Comparison of ENCODE assay signal across 16 cellular contexts in the genomic region with DNA sequence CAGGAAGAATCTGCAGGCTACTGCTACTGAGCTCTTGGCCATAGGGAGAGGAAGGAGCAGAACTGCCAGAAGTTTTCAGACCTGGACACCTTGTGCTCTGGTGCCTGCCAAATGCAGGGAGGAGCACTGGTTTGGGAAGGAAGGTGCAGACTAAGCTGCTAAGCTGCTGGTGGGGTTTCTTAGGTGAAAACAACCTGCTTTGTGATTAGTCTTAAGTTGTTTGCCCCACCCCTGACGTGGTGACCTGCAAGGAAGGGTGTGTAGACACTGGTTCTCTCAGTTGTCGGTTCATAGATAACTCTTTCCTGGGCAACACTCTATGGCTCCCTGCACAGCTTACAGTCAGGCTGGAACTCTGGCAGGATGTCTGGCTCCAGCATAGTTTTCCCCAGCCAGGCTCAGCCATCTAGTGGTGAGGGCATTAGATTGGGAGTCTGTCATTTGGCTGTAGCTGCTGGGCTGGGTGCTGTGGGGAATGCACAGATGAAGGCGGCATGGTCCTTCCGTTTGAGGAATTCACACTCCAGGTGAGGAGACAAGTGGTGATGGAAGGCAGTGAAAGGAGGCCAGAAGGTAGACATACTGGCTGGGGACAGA. TPM values are rescaled to one million over a fixed set of nuclear protein-coding genes. Genes with fewer than 3 reads are reported as not detected.
A peak's percentile ranks its signal among the peaks of the same experiment; 100 is the strongest.
DNase-seq lines count a peak whose midpoint lies in the region; ATAC-seq, FAIRE-seq and TF ChIP-seq lines count a peak whose summit lies in the region.
"Had no signal": no experiment of that assay in that cellular context is flagged by ENCODE, and none has a peak within 500 bp of the region (broad histone marks: within the 10 kb centered on the region; RNA-seq: fewer than 3 reads in every experiment).

No MANE protein-coding gene starts in this region.

- FAIRE-seq in RCC 7860 (lab: Jason Lieb, UNC), result no peak
- FAIRE-seq: A204.1, GM12878, GM19239 had no signal

- TF ChIP-seq CTCF in PC-3 (conservative IDR thresholded peaks at IDR 0.05; ENCODE audit: low read depth, low read length) (peak; percentile 60), osteoblast (IDR thresholded peaks at IDR 0.05; ENCODE audit: extremely low read depth, low read depth, low read length) (peak; percentile 43)

- ATAC-seq in PC-3, result peak; percentile 45
- peak; percentile 51 for ATAC-seq in esophagus mucosa
- ATAC-seq: GM12878, natural killer cell, upper lobe of right lung had no signal

- H2AFZ ChIP-seq in PC-3 (ENCODE audit: low read length), result no peak overlapping the region
- H2AFZ ChIP-seq in osteoblast (ENCODE audit: low read length), result no peak overlapping the region
- H2AFZ ChIP-seq: GM23248 had no signal

- H3K4me1 ChIP-seq in PC-3 (ENCODE audit: insufficient read depth, low read length) (peaks cover 22% of the 10 kb centered on the region), osteoblast (ENCODE audit: insufficient read depth, low read length) (peaks cover 8% of the 10 kb centered on the region)

- POLR2A ChIA-PET in PC-3 (lab: Charles Lee; ENCODE audit: unreplicated experiment), result no interaction called here

- H3K4me3 ChIP-seq in PC-3 (ENCODE audit: low read length) (no peak overlapping the region), osteoblast (ENCODE audit: insufficient read depth, low read length) (no peak overlapping the region)
- H3K4me3 ChIP-seq: GM12878, GM23248, upper lobe of right lung had no signal

- intact Hi-C loops in PC-3 (cut with micrococcal nuclease), result loop anchor here (5.0 kb wide), 1 partner anchor 157 kb away; no protein-coding TSS in a partner anchor

- no peaks in the 10 kb centered on the region for H3K36me3 ChIP-seq in PC-3 (ENCODE audit: low read depth, low read length)
- no peaks in the 10 kb centered on the region for H3K36me3 ChIP-seq in osteoblast (ENCODE audit: insufficient read depth, low read length)
- H3K36me3 ChIP-seq: upper lobe of right lung had no signal

- H3K9me3 ChIP-seq in PC-3 (ENCODE audit: low read length) (no peaks in the 10 kb centered on the region), osteoblast (ENCODE audit: low read depth, low read length) (no peaks in the 10 kb centered on the region)
- H3K9me3 ChIP-seq: upper lobe of right lung had no signal

- no TSS peak for BruUV-seq in PC-3 (replicated peaks; lab: Mats Ljungman, UMichigan)

- no peaks in the 10 kb centered on the region for H3F3A ChIP-seq in PC-3 (ENCODE audit: low read length, unreplicated experiment)

- H3K27ac ChIP-seq in PC-3 (ENCODE audit: low read length) (no peak overlapping the region), osteoblast (ENCODE audit: low read depth, low read length) (no peak overlapping the region)
- H3K27ac ChIP-seq: GM23248, upper lobe of right lung had no signal

- H3K9me2 ChIP-seq in PC-3 (replicated peaks; ENCODE audit: low read length), result no peaks in the 10 kb centered on the region

- CTCF ChIA-PET in PC-3 (lab: Charles Lee), result interaction anchor here (0.6 to 1.3 kb wide), 6 partner anchors 10 to 455 kb away, joined by 4 to 6 read pairs (median 4); no protein-coding TSS in a partner anchor

- H3K27me3 ChIP-seq in PC-3 (ENCODE audit: low read length), result no peaks in the 10 kb centered on the region
- peaks cover 43% of the 10 kb centered on the region for H3K27me3 ChIP-seq in osteoblast (ENCODE audit: insufficient read depth, low read length)
- H3K27me3 ChIP-seq: upper lobe of right lung had no signal

- H4K20me1 ChIP-seq in PC-3 (ENCODE audit: low read length) (no peaks in the 10 kb centered on the region), osteoblast (ENCODE audit: insufficient read depth, low read length) (no peaks in the 10 kb centered on the region)

- DNase-seq in NCI-H82 (lab: John Stamatoyannopoulos, UW), result peak; percentile 24
- DNase-seq in NCI-H82 treated with DMSO at 0.1 percent for 48 hours (lab: John Stamatoyannopoulos, UW; ENCODE audit: unreplicated experiment), result no peak
- DNase-seq in PC-3, result peak; percentile 50
- no peak for DNase-seq in osteoblast (ENCODE audit: insufficient read length, low spot score, missing footprints)
- DNase-seq in stimulated activated naive CD4-positive, alpha-beta T cell treated with Interleukin-2 at 50 U/mL for 16 hours (lab: John Stamatoyannopoulos, UW), result no peak
- no peak for DNase-seq in RCC 7860 (ENCODE audit: low spot score)
- no peak for DNase-seq in iPS-NIHi11 (ENCODE audit: low spot score)
- DNase-seq: activated CD4-positive, alpha-beta T cell treated with anti-CD3 and anti-CD28 coated beads, Interleukin-2, amount 50 U/mL, for 48 hours; activated effector memory CD4-positive, alpha-beta T cell treated with anti-CD3 and anti-CD28 coated beads, Interleukin-2, amount 50 U/mL, for 16 hours; GM23248; natural killer cell; upper lobe of right lung had no signal

- H3K4me2 ChIP-seq in PC-3 (ENCODE audit: low read length) (no peak overlapping the region), osteoblast (ENCODE audit: insufficient read depth, low read length) (no peak overlapping the region)

- H3K9ac ChIP-seq in PC-3 (ENCODE audit: low read length), result no peak overlapping the region
- H3K9ac ChIP-seq: GM23248 had no signal

- H3K79me2 ChIP-seq in PC-3 (ENCODE audit: low read length) (no peaks in the 10 kb centered on the region), osteoblast (ENCODE audit: insufficient read depth, low read length) (no peaks in the 10 kb centered on the region)

RNA-seq across cellular contexts. Expression of gene S100A10, which starts 10.3 kb away (rescaled TPM):
- total RNA-seq in PC-3 (2014; rRNA removed), result 349 and 400 TPM in 2 replicates
- total RNA-seq in esophagus mucosa, result 1,355 TPM
- total RNA-seq in osteoblast, result 103 and 116 TPM in 2 replicates

RNA-seq across cellular contexts. Expression of gene S100A11, which starts 32.9 kb away (rescaled TPM):
- total RNA-seq in PC-3 (2014; rRNA removed) (443 and 541 TPM in 2 replicates), esophagus mucosa (2,220 TPM), osteoblast (142 and 167 TPM in 2 replicates)

Comparison
In these comparisons a context has a peak if more than half of its experiments do, and no peak if none do; other contexts are left out.
1. DNase-seq: peak in NCI-H82 (single experiment) and PC-3 (single experiment); none in NCI-H82 treated with DMSO at 0.1 percent for 48 hours (single experiment), osteoblast (single experiment), stimulated activated naive CD4-positive, alpha-beta T cell treated with Interleukin-2 at 50 U/mL for 16 hours (single experiment), RCC 7860 (single experiment) and iPS-NIHi11 (single experiment).